1 cellular context compared by ENCODE assay signal in genomic region chr2:70820499-70820898, GRCh38.
TF ChIP-seq lines count a peak whose summit lies in the region.

TSS of gene CLEC4F (minus strand) at chr2:70820599. CDS start at chr2:70820523, 76 bp downstream.

TF ChIP-seq in H1, 55 proteins besides CTCF, POLR2A, EP300 and RAD21:
- TF ChIP-seq KDM1A (IDR thresholded peaks at IDR 0.05; ENCODE audit: borderline replicate concordance, low read length) (no peak), TEAD4 (IDR thresholded peaks at IDR 0.05; ENCODE audit: low read depth, low read length) (no peak), ATF3 (IDR thresholded peaks at IDR 0.05; ENCODE audit: insufficient read depth, low read depth, low read length) (no peak), TCF12 (IDR thresholded peaks at IDR 0.05; ENCODE audit: low read depth, low read length) (no peak), SP1 (IDR thresholded peaks at IDR 0.05; ENCODE audit: low read depth, low read length) (no peak), HDAC6 (IDR thresholded peaks at IDR 0.05; ENCODE audit: low read depth, low read length) (no peak), SP4 (IDR thresholded peaks at IDR 0.05; ENCODE audit: low read length) (no peak), PHF8 (conservative IDR thresholded peaks at IDR 0.05; ENCODE audit: low read depth, low read length) (no peak), JUN (IDR thresholded peaks at IDR 0.05; ENCODE audit: low read depth, low read length) (no peak), ATF2 (IDR thresholded peaks at IDR 0.05; ENCODE audit: low read length) (no peak), CBX5 (IDR thresholded peaks at IDR 0.05; ENCODE audit: low read depth, low read length) (no peak), POLR2AphosphoS5 (IDR thresholded peaks at IDR 0.05; ENCODE audit: low read depth, low read length) (no peak), BACH1 (IDR thresholded peaks at IDR 0.05; ENCODE audit: low read length) (no peak), MAFK (IDR thresholded peaks at IDR 0.05; ENCODE audit: low read depth, low read length) (no peak)
